8 cellular contexts compared by ENCODE assay signal in the genomic region with DNA sequence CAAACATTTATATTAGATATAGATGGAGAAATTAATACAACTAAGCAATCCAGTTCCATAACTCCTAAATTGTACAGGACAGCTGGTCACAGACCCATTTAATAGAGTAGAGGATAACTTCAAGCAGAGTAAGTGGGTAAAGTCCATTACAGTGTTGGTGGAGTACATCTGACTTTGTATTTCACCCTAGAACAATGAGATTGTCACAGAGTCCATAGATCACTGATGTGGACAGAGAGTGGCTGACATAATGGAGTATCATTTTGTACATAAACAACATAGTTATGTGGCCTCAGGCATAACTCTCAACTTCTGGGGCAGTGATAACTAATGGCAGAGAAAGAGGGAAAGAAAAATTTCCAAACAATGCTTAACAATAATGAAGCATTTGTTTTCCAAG.
"Had no signal": no experiment of that assay in that cellular context is flagged by ENCODE, and none has a peak within 500 bp of the region (broad histone marks: within the 10 kb centered on the region; RNA-seq: fewer than 3 reads in every experiment).

No MANE protein-coding gene starts in this region.

- H3K4me3 ChIP-seq: GM12878 had no signal

- ATAC-seq: GM12878 had no signal

- DNase-seq: GDM1, GF-D8 had no signal

- FAIRE-seq: G401.6, GM12878, GM12891, GM12892, GM18507, GM19239 had no signal
